28 cellular contexts compared by ENCODE assay signal in the genomic region with DNA sequence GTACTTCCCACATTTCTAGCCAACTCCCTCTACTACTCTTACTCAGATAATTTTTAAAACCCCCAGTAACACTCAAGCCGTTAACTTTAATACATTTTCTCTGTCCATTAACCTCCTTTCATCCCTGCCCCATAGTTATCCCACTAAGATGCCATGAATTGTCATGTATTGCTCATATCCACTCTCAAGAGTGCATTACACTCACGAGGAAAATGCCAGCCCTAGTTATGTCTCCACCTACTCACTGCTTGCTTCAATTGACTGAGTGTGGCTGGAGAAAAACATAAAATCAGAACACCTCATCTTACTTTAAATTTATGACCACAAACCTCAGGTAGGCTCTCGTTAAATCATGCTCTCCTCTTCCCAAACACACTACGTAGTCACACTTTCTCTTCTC.
"Had no signal": no experiment of that assay in that cellular context is flagged by ENCODE, and none has a peak within 500 bp of the region (broad histone marks: within the 10 kb centered on the region; RNA-seq: fewer than 3 reads in every experiment).

No MANE protein-coding gene starts in this region.

- ATAC-seq: activated naive CD4-positive, alpha-beta T cell treated with anti-CD3 and anti-CD28 coated beads, Interleukin-2, amount 50 U/mL, for 72 hours; activated T-cell treated with anti-CD3 and anti-CD28 coated beads, Interleukin-2, amount 50 U/mL, for 72 hours; esophagus mucosa; gastrocnemius medialis; heart right ventricle; WTC11 had no signal

- H3K9me3 ChIP-seq: colonic mucosa, gastrocnemius medialis had no signal

- FAIRE-seq: astrocyte had no signal

- H3K27ac ChIP-seq: cardiac muscle cell, colonic mucosa, gastrocnemius medialis, heart right ventricle, VCaP had no signal

- H3K36me3 ChIP-seq: cardiac muscle cell, colonic mucosa, gastrocnemius medialis, heart right ventricle had no signal

- H3K27me3 ChIP-seq: cardiac muscle cell, colonic mucosa, heart right ventricle had no signal

- DNase-seq: activated CD4-positive, alpha-beta memory T cell treated with anti-CD3 and anti-CD28 coated beads, Interleukin-2, amount 10 ng/mL, durations not matched to agents 7 days and 5 days; activated CD4-positive, alpha-beta T cell treated with anti-CD3 and anti-CD28 coated beads for 1 hour; activated CD4-positive, alpha-beta T cell treated with anti-CD3 and anti-CD28 coated beads for 4 hours; activated CD4-positive, alpha-beta T cell treated with anti-CD3 and anti-CD28 coated beads, Interleukin-2, amount 10 ng/mL, durations not matched to agents 7 days and 5 days; activated CD4-positive, alpha-beta T cell treated with anti-CD3 and anti-CD28 coated beads, Interleukin-2, amount 50 U/mL, for 4 hours; activated CD8-positive, alpha-beta memory T cell treated with anti-CD3 and anti-CD28 coated beads, Interleukin-2, amount 50 U/mL, for 48 hours; activated gamma-delta T cell; activated naive CD4-positive, alpha-beta T cell; activated naive CD4-positive, alpha-beta T cell treated with anti-CD3 and anti-CD28 coated beads, Interleukin-2, amount 10 ng/mL, durations not matched to agents 7 days and 5 days; activated naive CD8-positive, alpha-beta T cell treated with anti-CD3 and anti-CD28 coated beads, Interleukin-2, amount 10 ng/mL, durations not matched to agents 7 days and 5 days; activated T-cell treated with anti-CD3 and anti-CD28 coated beads for 4 hours; activated T-cell treated with anti-CD3 and anti-CD28 coated beads, Interleukin-2, amount 50 U/mL, for 24 hours; activated T-cell treated with anti-CD3 and anti-CD28 coated beads, Interleukin-2, amount 50 U/mL, for 72 hours; central memory CD4-positive, alpha-beta T cell; cerebellar nuclear complex; colonic mucosa; effector CD8-positive, alpha-beta T cell; endodermal cell; foreskin fibroblast; gastrocnemius medialis; heart right ventricle; T-helper 2 cell had no signal

- H3K4me3 ChIP-seq: cardiac muscle cell, colonic mucosa, gastrocnemius medialis, heart right ventricle had no signal

- H3K4me1 ChIP-seq: colonic mucosa, gastrocnemius medialis, heart right ventricle had no signal
